In genomic region chr13:24671367-24672117, GRCh38 we compare ENCODE assay signal across 8 cellular contexts. TPM values are rescaled to one million over a fixed set of nuclear protein-coding genes. Genes with fewer than 3 reads are reported as not detected.
DNase-seq lines count a peak whose midpoint lies in the region; ATAC-seq and TF ChIP-seq lines count a peak whose summit lies in the region.

No MANE protein-coding gene starts in this region.

- H3K4me1 ChIP-seq in adipocyte (ENCODE audit: control insufficient read depth, insufficient read depth, low read length) (peaks cover 20% of the 10 kb centered on the region), hepatocyte (ENCODE audit: insufficient read depth) (peaks cover 18% of the 10 kb centered on the region)

- ATAC-seq in HG02678 (IDR thresholded peaks at IDR 0.05; ENCODE audit: unreplicated experiment): no peak

- H3K9me3 ChIP-seq in adipocyte (ENCODE audit: control insufficient read depth, low read length) (no peaks in the 10 kb centered on the region), hepatocyte (ENCODE audit: low read depth) (no peaks in the 10 kb centered on the region)

- peak overlapping the region; percentile 61 for H3K4me2 ChIP-seq in hepatocyte

- H3K4me3 ChIP-seq in AG10803 (ENCODE audit: low read length) (peak overlapping the region; percentile 48), GM12864 (ENCODE audit: low read depth, low read length) (no peak overlapping the region), adipocyte (ENCODE audit: low read length) (peak overlapping the region; percentile 77), hepatocyte (no peak overlapping the region), retinal pigment epithelial cell (ENCODE audit: low read length) (no peak overlapping the region)

- peak; percentile 85 for TF ChIP-seq CTCF in AG10803 (conservative IDR thresholded peaks at IDR 0.05; ENCODE audit: low read length)
- peak; percentile 74 for TF ChIP-seq CTCF in GM12864 (IDR thresholded peaks at IDR 0.05; ENCODE audit: low read depth, low read length, missing control alignments)
- TF ChIP-seq CTCF in hepatocyte (IDR thresholded peaks at IDR 0.05; ENCODE audit: poor library complexity): peak; percentile 81
- peak; percentile 79 for TF ChIP-seq CTCF in retinal pigment epithelial cell (conservative IDR thresholded peaks at IDR 0.05; ENCODE audit: low read depth, low read length)

- H3K36me3 ChIP-seq in adipocyte (ENCODE audit: control insufficient read depth, insufficient read depth, low read length, severe bottlenecking) (no peaks in the 10 kb centered on the region), hepatocyte (replicated peaks; ENCODE audit: insufficient read depth, low read depth) (no peaks in the 10 kb centered on the region)

- peak overlapping the region; percentile 68 for H3K27ac ChIP-seq in hepatocyte

- H3K79me2 ChIP-seq in hepatocyte: no peaks in the 10 kb centered on the region

- H4K20me1 ChIP-seq in hepatocyte (ENCODE audit: insufficient read depth, poor library complexity, severe bottlenecking): no peaks in the 10 kb centered on the region

- no peaks in the 10 kb centered on the region for H3K9me2 ChIP-seq in hepatocyte (replicated peaks; ENCODE audit: insufficient read depth)

- H2AFZ ChIP-seq in hepatocyte: peak overlapping the region; percentile 3

- peak overlapping the region; percentile 82 for H3K9ac ChIP-seq in adipocyte (ENCODE audit: low read length)

- 18% methylated on average over 14 of the region's 14 CpGs for WGBS in hepatocyte (ENCODE audit: low lambda C conversion rate, missing lambda C conversion rate)

- peak; percentile 96 for DNase-seq in AG10803 (ENCODE audit: low read depth)
- DNase-seq in GM12864 (ENCODE audit: low read depth): no peak
- DNase-seq in NCI-H2029 treated with DMSO at 0.1 percent for 48 hours (lab: John Stamatoyannopoulos, UW): peak; percentile 27
- DNase-seq in adipocyte (ENCODE audit: low read depth): peak; percentile 94
- DNase-seq in hepatocyte (ENCODE audit: low spot score): peak; percentile 83
- no peak for DNase-seq in retinal pigment epithelial cell (ENCODE audit: low read depth)
- DNase-seq in NCI-H1436 (lab: John Stamatoyannopoulos, UW): no peak

- H3K27me3 ChIP-seq in adipocyte (replicated peaks; ENCODE audit: control insufficient read depth, insufficient read depth, low read length) (peaks cover 13% of the 10 kb centered on the region), hepatocyte (no peaks in the 10 kb centered on the region)

RNA-seq across cellular contexts. Expression of gene ATP12A, which starts 8.7 kb away (rescaled TPM):
- total RNA-seq in hepatocyte: 0.07 TPM in 1 of 2 replicates, not detected in the other
- polyA plus RNA-seq in hepatocyte: 0.31 TPM in 1 of 2 replicates, not detected in the other

Comparison
In these comparisons a context has a peak if more than half of its experiments do, and no peak if none do; other contexts are left out.
1. DNase-seq: peak in AG10803 (single experiment), NCI-H2029 treated with DMSO at 0.1 percent for 48 hours (single experiment), adipocyte (single experiment) and hepatocyte (single experiment); none in GM12864 (single experiment), retinal pigment epithelial cell (single experiment) and NCI-H1436 (single experiment).
2. H3K4me3 ChIP-seq: peak in AG10803 (single experiment) and adipocyte (single experiment); none in GM12864 (single experiment), hepatocyte (single experiment) and retinal pigment epithelial cell (single experiment).
3. Peak in every context shown above with its lines, with median percentiles within 50 percentile points of each other: CTCF ChIP-seq.